Comparison of ENCODE assay signal across 22 cellular contexts in genomic region chr2:60070851-60071250, GRCh38.
"Had no signal": no experiment of that assay in that cellular context is flagged by ENCODE, and none has a peak within 500 bp of the region (broad histone marks: within the 10 kb centered on the region; RNA-seq: fewer than 3 reads in every experiment).

No MANE protein-coding gene starts in this region.

- H3K4me3 ChIP-seq: adrenal gland, body of pancreas, K562, SJSA1 had no signal

- DNase-seq: activated CD4-positive, alpha-beta memory T cell treated with anti-CD3 and anti-CD28 coated beads for 36 hours; activated CD4-positive, alpha-beta T cell treated with anti-CD3 and anti-CD28 coated beads, Interleukin-2, amount 10 ng/mL, durations not matched to agents 7 days and 5 days; activated CD4-positive, CD25-positive, alpha-beta regulatory T cell; activated CD8-positive, alpha-beta memory T cell treated with anti-CD3 and anti-CD28 coated beads for 24 hours; activated gamma-delta T cell; activated naive CD4-positive, alpha-beta T cell treated with anti-CD3 and anti-CD28 coated beads, Interleukin-2, amount 10 ng/mL, durations not matched to agents 7 days and 5 days; activated naive CD8-positive, alpha-beta T cell treated with anti-CD3 and anti-CD28 coated beads for 36 hours; activated T-cell treated with anti-CD3 and anti-CD28 coated beads, Interleukin-2, amount 50 U/mL, for 48 hours; adrenal gland; body of pancreas; NCI-H1048; NCI-H146; NCI-H2029; NCI-H226; NCI-H510A; PC-3; SW 1271; T-helper 9 cell had no signal

- FAIRE-seq: K562, RCC 7860, TTC549 had no signal
